ENCODE assay signal across 1 cellular context in genomic region chr6:105041880-105042279, GRCh38.
TF ChIP-seq lines count a peak whose summit lies in the region.

No MANE protein-coding gene starts in this region.

TF ChIP-seq in WTC11, 78 proteins besides CTCF, POLR2A, EP300 and RAD21:
- TF ChIP-seq ZNF281 (CRISPR knock-in tag; IDR thresholded peaks at IDR 0.05) (no peak), ZNF138 (CRISPR knock-in tag; conservative IDR thresholded peaks at IDR 0.05) (no peak), ZNF219 (CRISPR knock-in tag; IDR thresholded peaks at IDR 0.05; ENCODE audit: borderline replicate concordance) (no peak), ZNF121 (CRISPR knock-in tag; IDR thresholded peaks at IDR 0.05) (no peak), OVOL2 (CRISPR knock-in tag; IDR thresholded peaks at IDR 0.05; ENCODE audit: borderline replicate concordance) (no peak), ARID4B (CRISPR knock-in tag; IDR thresholded peaks at IDR 0.05; ENCODE audit: borderline replicate concordance) (no peak), HMGXB4 (CRISPR knock-in tag; IDR thresholded peaks at IDR 0.05) (no peak), SOX15 (CRISPR knock-in tag; IDR thresholded peaks at IDR 0.05) (no peak), NFYB (CRISPR knock-in tag; conservative IDR thresholded peaks at IDR 0.05; ENCODE audit: low read depth) (no peak)
